18 cellular contexts compared by ENCODE assay signal in the genomic region with DNA sequence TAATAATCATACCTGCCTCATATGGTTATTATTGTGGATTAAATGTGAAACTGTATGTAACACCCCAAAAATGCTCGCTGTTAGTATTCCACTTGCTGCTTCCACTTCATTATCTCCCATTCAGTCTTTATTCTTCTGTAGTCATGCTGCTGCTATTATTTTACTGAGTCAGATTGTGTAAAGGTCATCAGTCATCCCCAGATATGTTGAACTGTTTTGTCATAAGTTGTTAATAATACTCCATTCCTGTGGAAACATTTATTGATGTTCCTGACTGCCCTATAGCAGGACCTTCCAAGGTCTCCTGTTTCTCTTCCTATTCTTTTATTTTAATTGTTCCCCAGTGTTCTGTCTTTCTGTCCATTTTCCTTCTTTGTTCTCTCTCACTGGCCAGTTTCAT.
"Had no signal": no experiment of that assay in that cellular context is flagged by ENCODE, and none has a peak within 500 bp of the region (broad histone marks: within the 10 kb centered on the region; RNA-seq: fewer than 3 reads in every experiment).

No MANE protein-coding gene starts in this region.

- DNase-seq: hippocampal formation; left colon; left lung; lower lobe of right lung; mammary epithelial cell; mesenchymal stem cell; naive B cell; natural killer cell; nephron progenitor cell; ovary; right lobe of liver; stimulated activated CD4-positive, alpha-beta T cell treated with anti-CD3 and anti-CD28 coated beads, Interleukin-12 subunit alpha, Interleukin-12 subunit beta, amount 100 ng/mL, for 4 hours; stimulated activated CD4-positive, alpha-beta T cell treated with anti-CD3 and anti-CD28 coated beads, Interleukin-15, amount 100 ng/mL, for 24 hours; stimulated activated CD4-positive, alpha-beta T cell treated with anti-CD3 and anti-CD28 coated beads, Interleukin-2, amount 100 ng/mL, for 24 hours; stimulated activated CD4-positive, alpha-beta T cell treated with anti-CD3 and anti-CD28 coated beads, Interleukin-4, amount 100 ng/mL, for 1 hour; tibial artery; trophoblast cell; upper lobe of right lung had no signal
